In the genomic region with DNA sequence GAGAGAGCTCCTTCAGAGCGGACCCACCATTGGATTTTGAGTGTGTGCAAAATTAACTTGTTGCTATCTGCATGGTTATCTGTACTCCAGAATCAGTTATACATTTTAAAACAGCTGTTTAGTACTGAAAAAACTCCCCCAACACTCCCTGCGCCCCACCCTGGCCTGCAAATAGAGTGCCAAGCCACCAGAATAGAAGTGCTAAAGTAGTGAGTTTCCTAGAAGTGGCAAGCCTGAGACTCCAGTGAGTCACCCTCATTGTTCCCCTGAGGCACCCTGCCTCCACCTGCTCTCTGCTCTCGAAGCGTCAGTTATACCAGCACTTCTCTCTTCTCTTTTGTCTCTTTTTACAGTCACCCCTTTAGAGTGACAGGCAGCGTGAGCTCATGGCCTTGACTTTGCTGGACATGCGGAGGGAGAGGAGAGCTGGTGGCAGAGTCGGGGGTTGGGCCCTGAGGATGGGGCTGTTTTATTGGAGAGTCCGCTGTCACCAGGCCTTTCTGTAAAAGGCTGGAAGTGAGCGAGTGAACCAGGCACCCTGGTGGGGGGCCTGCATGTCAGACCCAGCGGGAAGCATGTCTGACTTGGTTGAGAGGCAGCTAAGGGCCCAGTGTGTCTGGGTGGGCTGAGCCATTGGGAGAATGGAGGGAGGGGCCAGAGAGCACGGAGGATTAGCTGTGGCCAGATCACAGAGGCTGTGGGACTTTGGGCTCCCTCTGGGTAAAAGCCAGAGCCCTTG, we compare ENCODE assay signal across 8 cellular contexts. TPM values are rescaled to one million over a fixed set of nuclear protein-coding genes. Genes with fewer than 3 reads are reported as not detected.
A peak's percentile ranks its signal among the peaks of the same experiment; 100 is the strongest.
DNase-seq lines count a peak whose midpoint lies in the region; ATAC-seq and TF ChIP-seq lines count a peak whose summit lies in the region.

No MANE protein-coding gene starts in this region.

- peak overlapping the region; percentile 95 for H3K27ac Mint-ChIP-seq in activated CD8-positive, alpha-beta memory T cell treated with anti-CD3 and anti-CD28 coated beads, Interleukin-2, amount 10 ng/mL, durations not matched to agents 7 days and 5 days

- H3K36me3 Mint-ChIP-seq in activated CD8-positive, alpha-beta memory T cell treated with anti-CD3 and anti-CD28 coated beads, Interleukin-2, amount 10 ng/mL, durations not matched to agents 7 days and 5 days = peaks cover 7% of the 10 kb centered on the region

- ATAC-seq in HG02973 (IDR thresholded peaks at IDR 0.05; ENCODE audit: unreplicated experiment) = peak; percentile 52
- ATAC-seq in activated CD8-positive, alpha-beta memory T cell treated with anti-CD3 and anti-CD28 coated beads, Interleukin-2, amount 10 ng/mL, durations not matched to agents 7 days and 5 days = peak; percentile 79

- peak overlapping the region; percentile 59 for H3K4me3 Mint-ChIP-seq in activated CD8-positive, alpha-beta memory T cell treated with anti-CD3 and anti-CD28 coated beads, Interleukin-2, amount 10 ng/mL, durations not matched to agents 7 days and 5 days

- no peaks in the 10 kb centered on the region for H3K9me3 Mint-ChIP-seq in activated CD8-positive, alpha-beta memory T cell treated with anti-CD3 and anti-CD28 coated beads, Interleukin-2, amount 10 ng/mL, durations not matched to agents 7 days and 5 days (ENCODE audit: low read depth)

- peaks cover 95% of the 10 kb centered on the region for H3K4me1 Mint-ChIP-seq in activated CD8-positive, alpha-beta memory T cell treated with anti-CD3 and anti-CD28 coated beads, Interleukin-2, amount 10 ng/mL, durations not matched to agents 7 days and 5 days

- peak; percentile 30 for DNase-seq in SKM-1 treated with dmso at 0.1 percent for 144 hours (lab: John Stamatoyannopoulos, UW; ENCODE audit: unreplicated experiment)
- no peak for DNase-seq in SKM-1 (lab: John Stamatoyannopoulos, UW; ENCODE audit: unreplicated experiment)
- DNase-seq in NCI-H2107 (lab: John Stamatoyannopoulos, UW) = peak; percentile 84
- DNase-seq in activated CD8-positive, alpha-beta memory T cell treated with anti-CD3 and anti-CD28 coated beads, Interleukin-2, amount 10 ng/mL, durations not matched to agents 7 days and 5 days = peak; percentile 85
- DNase-seq in fibroblast of pulmonary artery (ENCODE audit: low read depth) = peak; percentile 63
- peak; percentile 55 for DNase-seq in stimulated activated CD4-positive, alpha-beta T cell treated with anti-CD3 and anti-CD28 coated beads, Interleukin-12 subunit alpha, Interleukin-12 subunit beta, amount 100 ng/mL, for 4 hours
- DNase-seq in NCI-H524 treated with DMSO at 0.1 percent for 48 hours (lab: John Stamatoyannopoulos, UW) = no peak

- TF ChIP-seq CTCF in fibroblast of pulmonary artery (IDR thresholded peaks at IDR 0.05; ENCODE audit: low read length, missing control alignments) = no peak

- CTCF ChIA-PET in activated CD8-positive, alpha-beta memory T cell treated with anti-CD3 and anti-CD28 coated beads, Interleukin-2, amount 10 ng/mL, durations not matched to agents 7 days and 5 days (lab: Charles Lee) = interaction anchor here (0.9 to 5.3 kb wide), 4 partner anchors 9 to 36 kb away, joined by 3 to 32 read pairs (median 4); partner anchors contain the start of gene IGF2R

- H3K27me3 Mint-ChIP-seq in activated CD8-positive, alpha-beta memory T cell treated with anti-CD3 and anti-CD28 coated beads, Interleukin-2, amount 10 ng/mL, durations not matched to agents 7 days and 5 days = no peaks in the 10 kb centered on the region

- no peak overlapping the region for H3K4me3 ChIP-seq in fibroblast of pulmonary artery (replicated peaks; ENCODE audit: low read depth, low read length)

RNA-seq across cellular contexts. Expression of gene IGF2R, which starts 10.4 kb away (rescaled TPM):
- total RNA-seq in activated CD8-positive, alpha-beta memory T cell treated with anti-CD3 and anti-CD28 coated beads, Interleukin-2, amount 10 ng/mL, durations not matched to agents 7 days and 5 days = 10 to 100 TPM; 74.5 to 83.1 TPM

Comparison
In these comparisons a context has a peak if more than half of its experiments do, and no peak if none do; other contexts are left out.
1. DNase-seq: peak in SKM-1 treated with dmso at 0.1 percent for 144 hours (single experiment), NCI-H2107 (single experiment), activated CD8-positive, alpha-beta memory T cell treated with anti-CD3 and anti-CD28 coated beads, Interleukin-2, amount 10 ng/mL, durations not matched to agents 7 days and 5 days (single experiment), fibroblast of pulmonary artery (single experiment) and stimulated activated CD4-positive, alpha-beta T cell treated with anti-CD3 and anti-CD28 coated beads, Interleukin-12 subunit alpha, Interleukin-12 subunit beta, amount 100 ng/mL, for 4 hours (single experiment); none in SKM-1 (single experiment) and NCI-H524 treated with DMSO at 0.1 percent for 48 hours (single experiment).